ENCODE assay signal across 8 cellular contexts in genomic region chr19:42281175-42282035, GRCh38. TPM values are rescaled to one million over a fixed set of nuclear protein-coding genes. Genes with fewer than 3 reads are reported as not detected.
A peak's percentile ranks its signal among the peaks of the same experiment; 100 is the strongest.
DNase-seq lines count a peak whose midpoint lies in the region; ATAC-seq and TF ChIP-seq lines count a peak whose summit lies in the region.

No MANE protein-coding gene starts in this region.

- H3K27ac Mint-ChIP-seq in stimulated activated naive CD8-positive, alpha-beta T cell treated with anti-CD3 and anti-CD28 coated beads, Interleukin-15, amount 100 ng/mL, for 72 hours: peak overlapping the region in 1 of 2 donors; percentile 9

- ATAC-seq in left lobe of liver (no peak), GM19395 (IDR thresholded peaks at IDR 0.05; ENCODE audit: unreplicated experiment) (no peak)
- no peak for ATAC-seq in stimulated activated naive CD8-positive, alpha-beta T cell treated with anti-CD3 and anti-CD28 coated beads, Interleukin-15, amount 100 ng/mL, for 72 hours

- H3K9me3 Mint-ChIP-seq in stimulated activated naive CD8-positive, alpha-beta T cell treated with anti-CD3 and anti-CD28 coated beads, Interleukin-15, amount 100 ng/mL, for 72 hours: no peaks in the 10 kb centered on the region

- peaks cover 54% of the 10 kb centered on the region for H3K4me1 Mint-ChIP-seq in stimulated activated naive CD8-positive, alpha-beta T cell treated with anti-CD3 and anti-CD28 coated beads, Interleukin-15, amount 100 ng/mL, for 72 hours

- H3K27me3 Mint-ChIP-seq in stimulated activated naive CD8-positive, alpha-beta T cell treated with anti-CD3 and anti-CD28 coated beads, Interleukin-15, amount 100 ng/mL, for 72 hours: no peaks in the 10 kb centered on the region

- H3K4me3 Mint-ChIP-seq in stimulated activated naive CD8-positive, alpha-beta T cell treated with anti-CD3 and anti-CD28 coated beads, Interleukin-15, amount 100 ng/mL, for 72 hours: peak overlapping the region; percentile 74

- in situ Hi-C loops in ACHN (cut with HindIII; ENCODE audit: low pct_ligation_motif_present, low pct_unique_long_range_greater_than_20kb, low sequenced_read_pairs) (no loop called here), GM13977 (cut with MboI; ENCODE audit: low pct_unique_long_range_greater_than_20kb, low sequenced_read_pairs, unreplicated experiment) (loop anchor here (25.0 kb wide), 1 partner anchor 169 kb away; no protein-coding TSS in a partner anchor)

- peak; percentile 37 for DNase-seq in ACHN
- DNase-seq in GM13977 (ENCODE audit: low spot score): peak; percentile 63
- DNase-seq in OCI-M1 (lab: John Stamatoyannopoulos, UW): peak; percentile 77
- DNase-seq in choroid plexus epithelial cell (ENCODE audit: low read depth): peak; percentile 31
- peak; percentile 56 for DNase-seq in left lobe of liver (ENCODE audit: low spot score)
- DNase-seq in stimulated activated naive CD8-positive, alpha-beta T cell treated with anti-CD3 and anti-CD28 coated beads, Interleukin-15, amount 100 ng/mL, for 72 hours: peak; percentile 48 to 50
- DNase-seq in T-helper 9 cell: no peak

- peak overlapping the region; percentile 79 for H3K4me3 ChIP-seq in choroid plexus epithelial cell (ENCODE audit: low read depth, low read length)

- TF ChIP-seq CTCF in GM13977 (IDR thresholded peaks at IDR 0.05; ENCODE audit: extremely low read depth, insufficient read depth, missing control alignments) (no peak), choroid plexus epithelial cell (conservative IDR thresholded peaks at IDR 0.05; ENCODE audit: low read depth, low read length) (peak; percentile 14)

RNA-seq across cellular contexts. Expression of gene CIC, which starts 12.4 kb away (rescaled TPM):
- total RNA-seq in left lobe of liver: 25.2 TPM

RNA-seq across cellular contexts. Expression of gene PRR19, which starts 20.5 kb away (rescaled TPM):
- 0.65 TPM for total RNA-seq in left lobe of liver

RNA-seq across cellular contexts. Expression of gene PAFAH1B3, which starts 21.0 kb away (rescaled TPM):
- 2.2 TPM for total RNA-seq in left lobe of liver

RNA-seq across cellular contexts. Expression of gene ERF, which starts 26.5 kb away (rescaled TPM):
- total RNA-seq in left lobe of liver: 35.9 TPM

RNA-seq across cellular contexts. Expression of gene TMEM145, which starts 31.7 kb away (rescaled TPM):
- total RNA-seq in left lobe of liver: not detected
